In the genomic region with DNA sequence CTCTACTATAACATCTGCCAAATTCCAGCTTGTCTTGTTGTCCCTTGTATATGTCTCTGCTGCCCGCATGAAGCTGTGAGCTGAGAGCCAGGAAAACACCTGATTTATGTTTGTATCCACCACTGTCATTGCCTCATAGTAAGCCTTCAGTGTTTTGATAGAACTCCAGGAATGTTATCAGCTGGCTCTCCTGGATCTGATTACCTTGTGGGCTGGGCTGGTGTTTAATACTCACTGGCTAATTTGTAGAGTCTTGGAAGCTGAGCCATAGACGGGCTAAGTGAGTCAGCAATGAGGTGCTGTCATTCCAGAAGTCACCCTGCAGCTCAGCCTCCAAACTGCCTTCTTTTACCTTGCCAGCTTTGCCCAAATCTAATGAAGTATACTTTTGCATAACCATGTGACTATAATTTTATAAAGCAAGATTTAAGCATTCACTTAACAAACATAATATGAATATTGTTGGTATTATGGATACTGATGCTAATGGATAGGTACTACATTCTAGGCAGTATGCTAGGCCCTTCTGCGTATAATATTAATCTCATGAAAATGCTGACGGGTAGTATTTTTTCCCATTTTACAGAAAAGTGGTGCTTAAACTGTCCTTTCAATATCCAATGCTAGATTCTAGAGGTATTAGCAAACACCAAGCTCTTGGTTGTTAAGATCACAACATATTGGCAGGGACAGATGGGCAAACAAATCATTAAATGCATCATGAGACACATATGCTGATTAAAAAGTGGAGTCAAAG, we compare ENCODE assay signal across 16 cellular contexts.
DNase-seq lines count a peak whose midpoint lies in the region; ATAC-seq, FAIRE-seq and TF ChIP-seq lines count a peak whose summit lies in the region.
"Had no signal": no experiment of that assay in that cellular context is flagged by ENCODE, and none has a peak within 500 bp of the region (broad histone marks: within the 10 kb centered on the region; RNA-seq: fewer than 3 reads in every experiment).

No MANE protein-coding gene starts in this region.

- H3K27me3 Mint-ChIP-seq in astrocyte (ENCODE audit: low read depth, unreplicated experiment) = peaks cover 25% of the 10 kb centered on the region

- H4K20me1 ChIP-seq in IMR-90 (ENCODE audit: insufficient read depth, low read length) (no peaks in the 10 kb centered on the region), astrocyte (ENCODE audit: insufficient read depth, low read length) (no peaks in the 10 kb centered on the region)

- no peak overlapping the region for H3K14ac ChIP-seq in IMR-90 (replicated peaks; ENCODE audit: low read depth, low read length)
- H3K14ac ChIP-seq in neuronal stem cell (ENCODE audit: low read length) = no peak overlapping the region

- dilution Hi-C loops in IMR-90 (cut with HindIII; ENCODE audit: low sequenced_read_pairs, unreplicated experiment) = no loop called here

- no peak overlapping the region for H2AK9ac ChIP-seq in IMR-90 (replicated peaks; ENCODE audit: low read depth, low read length, poor library complexity)

- no peak overlapping the region for H2BK20ac ChIP-seq in IMR-90 (ENCODE audit: low read depth, low read length)

- H3K36me3 ChIP-seq in IMR-90 (ENCODE audit: control insufficient read depth, insufficient read depth, low read length) (no peaks in the 10 kb centered on the region), astrocyte (ENCODE audit: insufficient read depth, low read length) (no peaks in the 10 kb centered on the region), left lung (no peaks in the 10 kb centered on the region), neuronal stem cell (replicated peaks in 1 of 2; ENCODE audit: control insufficient read depth in 2 of 2, insufficient read depth in 2 of 2, low read length in 2 of 2) (no peaks in the 10 kb centered on the region)
- H3K36me3 ChIP-seq: ascending aorta, spleen, thoracic aorta had no signal

- WGBS in IMR-90 (ENCODE audit: extremely low coverage in 2 of 2, insufficient read length in 1 of 2), 2 experiments = no CpG with 5 or more reads among the region's 4 CpGs
- no CpG with 5 or more reads among the region's 4 CpGs for WGBS in neuronal stem cell (ENCODE audit: extremely low coverage in 2 of 2, insufficient read length in 2 of 2, insufficient replicate concordance in 1 of 2), 2 donors

- H2BK12ac ChIP-seq in neuronal stem cell (ENCODE audit: low read length) = no peak overlapping the region

- H3K27me3 ChIP-seq in IMR-90 (ENCODE audit: control insufficient read depth, insufficient read depth, low read length) (peaks cover 17% of the 10 kb centered on the region), astrocyte (ENCODE audit: insufficient read depth, low read length) (no peaks in the 10 kb centered on the region), left lung (no peaks in the 10 kb centered on the region), neuronal stem cell (ENCODE audit: control insufficient read depth in 3 of 3, insufficient read depth in 3 of 3, low read depth in 1 of 3, low read length in 3 of 3) (no peaks in the 10 kb centered on the region)
- H3K27me3 ChIP-seq: ascending aorta had no signal

- no peak for TF ChIP-seq RAD21 in IMR-90 (IDR thresholded peaks at IDR 0.05; ENCODE audit: low read length)

- no peak overlapping the region for H4K91ac ChIP-seq in IMR-90 (ENCODE audit: insufficient read depth, low read depth, low read length)
- no peak overlapping the region for H4K91ac ChIP-seq in neuronal stem cell (ENCODE audit: low read depth, low read length, poor library complexity)

- H2BK5ac ChIP-seq in IMR-90 (ENCODE audit: low read depth, low read length, poor library complexity, severe bottlenecking) = no peak overlapping the region
- no peak overlapping the region for H2BK5ac ChIP-seq in neuronal stem cell (ENCODE audit: low read length)

- in situ Hi-C loops in IMR-90 (cut with MboI; ENCODE audit: low sequenced_read_pairs) = no loop called here

- H3K79me2 ChIP-seq in astrocyte (ENCODE audit: insufficient read depth, low read length) = no peaks in the 10 kb centered on the region

- H3K4me3 ChIP-seq in IMR-90 (ENCODE audit: insufficient read depth, low read depth, low read length) = no peak overlapping the region
- H3K4me3 ChIP-seq in astrocyte (ENCODE audit: insufficient read depth, low read depth, low read length) = no peak overlapping the region
- H3K4me3 ChIP-seq in left lung = no peak overlapping the region
- no peak overlapping the region for H3K4me3 ChIP-seq in neuronal stem cell (ENCODE audit: low read length in 2 of 2)
- H3K4me3 ChIP-seq: ascending aorta, lung, spleen, thoracic aorta had no signal

- ATAC-seq in IMR-90 (ENCODE audit: low read depth) (no peak), left lung (peak; percentile 81), GM18867 (IDR thresholded peaks at IDR 0.05; ENCODE audit: unreplicated experiment) (no peak), GM21723 (IDR thresholded peaks at IDR 0.05; ENCODE audit: unreplicated experiment) (no peak)

- H3K4me1 ChIP-seq in IMR-90 (ENCODE audit: control insufficient read depth, insufficient read depth, low read length) (no peaks in the 10 kb centered on the region), astrocyte (ENCODE audit: insufficient read depth, low read length) (no peaks in the 10 kb centered on the region), left lung (no peaks in the 10 kb centered on the region), neuronal stem cell (ENCODE audit: control insufficient read depth in 2 of 2, insufficient read depth in 1 of 2, low read depth in 1 of 2, low read length in 2 of 2) (peaks cover 0 to 4% of the 10 kb centered on the region in 2 donors)
- H3K4me1 ChIP-seq: ascending aorta had no signal

- H2AK5ac ChIP-seq in IMR-90 (ENCODE audit: low read depth, low read length) (no peak overlapping the region), neuronal stem cell (ENCODE audit: low read depth, low read length) (no peak overlapping the region)

- TF ChIP-seq POLR2A in IMR-90 (IDR thresholded peaks at IDR 0.05; ENCODE audit: low read depth, low read length) = no peak

- H3K79me1 ChIP-seq in IMR-90 (ENCODE audit: low read depth in 1 of 2, low read length in 2 of 2) = no peaks in the 10 kb centered on the region
- H3K79me1 ChIP-seq in neuronal stem cell (ENCODE audit: low read depth, low read length) = no peaks in the 10 kb centered on the region

- no peak overlapping the region for H3K4ac ChIP-seq in IMR-90 (ENCODE audit: low read depth, low read length)
- H3K4ac ChIP-seq in neuronal stem cell (ENCODE audit: low read length) = no peak overlapping the region

- DNase-seq in A172 (ENCODE audit: low spot score) = peak; percentile 87
- peak; percentile 6 for DNase-seq in IMR-90
- peak; percentile 50 for DNase-seq in astrocyte (ENCODE audit: low read depth)
- no peak for DNase-seq in left lung
- no peak for DNase-seq in effector CD4-positive, alpha-beta T cell
- DNase-seq in neuronal stem cell (ENCODE audit: low spot score) = no peak
- DNase-seq: activated CD4-positive, alpha-beta T cell treated with anti-CD3 and anti-CD28 coated beads for 48 hours; COR-L47; spleen had no signal

- no peaks in the 10 kb centered on the region for H3K9me3 Mint-ChIP-seq in astrocyte (ENCODE audit: unreplicated experiment)
- H3K9me3 Mint-ChIP-seq: neural crest cell; T-helper 1 cell treated with Interleukin-12 subunit alpha and Interleukin-12 subunit beta and Interleukin-4 antibody, amounts not matched to agents 30 μg/mL and 1 μg/mL, for 36 hours had no signal

- POLR2A ChIA-PET in IMR-90 (lab: Charles Lee; ENCODE audit: unreplicated experiment) = no interaction called here

- H4K8ac ChIP-seq in IMR-90 (ENCODE audit: low read depth in 2 of 2, low read length in 2 of 2) (no peak overlapping the region), neuronal stem cell (ENCODE audit: low read depth, low read length) (no peak overlapping the region)

- H3K9ac ChIP-seq in IMR-90 (ENCODE audit: low read depth, low read length) (no peak overlapping the region), astrocyte (ENCODE audit: low read length) (no peak overlapping the region), neuronal stem cell (ENCODE audit: low read depth, low read length, poor library complexity) (no peak overlapping the region)

- TF ChIP-seq CTCF in IMR-90 (conservative IDR thresholded peaks at IDR 0.05; ENCODE audit: low read depth, low read length) = no peak
- TF ChIP-seq CTCF in astrocyte (IDR thresholded peaks at IDR 0.05; ENCODE audit: insufficient read depth, low read depth, low read length) = no peak
- TF ChIP-seq CTCF in left lung (IDR thresholded peaks at IDR 0.05) = no peak

- CTCF ChIA-PET in IMR-90 (lab: Yijun Ruan, JAX) = no interaction called here

- peaks cover 3% of the 10 kb centered on the region for H3K4me1 Mint-ChIP-seq in astrocyte (ENCODE audit: low read depth, unreplicated experiment)
- H3K4me1 Mint-ChIP-seq: neural crest cell had no signal

- H2BK15ac ChIP-seq in IMR-90 (ENCODE audit: low read depth, low read length) = no peak overlapping the region
- H2BK15ac ChIP-seq in neuronal stem cell (ENCODE audit: low read length) = no peak overlapping the region

- no peak overlapping the region for H3K27ac Mint-ChIP-seq in astrocyte (ENCODE audit: unreplicated experiment)
- H3K27ac Mint-ChIP-seq: T-helper 1 cell treated with Interleukin-12 subunit alpha and Interleukin-12 subunit beta and Interleukin-4 antibody, amounts not matched to agents 30 μg/mL and 1 μg/mL, for 36 hours had no signal

- H3K9me3 ChIP-seq in IMR-90 (ENCODE audit: control insufficient read depth, insufficient read depth, low read length) (no peaks in the 10 kb centered on the region), astrocyte (ENCODE audit: insufficient read depth, low read depth, low read length) (no peaks in the 10 kb centered on the region), left lung (no peaks in the 10 kb centered on the region), neuronal stem cell (replicated peaks in 1 of 2; ENCODE audit: control insufficient read depth in 2 of 2, insufficient read depth in 1 of 2, low read depth in 1 of 2, low read length in 2 of 2) (no peaks in the 10 kb centered on the region)
- H3K9me3 ChIP-seq: ascending aorta, spleen, thoracic aorta had no signal

- H4K5ac ChIP-seq in IMR-90 (ENCODE audit: low read depth, low read length) = no peak overlapping the region

- H3K27ac ChIP-seq in IMR-90 (ENCODE audit: insufficient read depth, low read length) (no peak overlapping the region), astrocyte (ENCODE audit: low read depth, low read length) (no peak overlapping the region), left lung (no peak overlapping the region), neuronal stem cell (replicated peaks; ENCODE audit: low read length) (no peak overlapping the region)
- H3K27ac ChIP-seq: ascending aorta, spleen, thoracic aorta had no signal

- BruUV-seq in IMR-90 (replicated peaks; lab: Mats Ljungman, UMichigan) = no TSS peak

- H3K9me1 ChIP-seq in IMR-90 (ENCODE audit: insufficient read depth, low read length) = no peaks in the 10 kb centered on the region

- H2BK120ac ChIP-seq in IMR-90 (ENCODE audit: low read depth, low read length) (no peak overlapping the region), neuronal stem cell (ENCODE audit: low read depth, low read length) (no peak overlapping the region)

- H3K4me2 ChIP-seq in IMR-90 (ENCODE audit: low read depth, low read length) (no peak overlapping the region), astrocyte (ENCODE audit: low read length) (no peak overlapping the region), neuronal stem cell (ENCODE audit: insufficient read depth, low read length, poor library complexity, severe bottlenecking) (no peak overlapping the region)

- H2AFZ ChIP-seq in IMR-90 (replicated peaks; ENCODE audit: low read length, poor library complexity) (no peak overlapping the region), astrocyte (ENCODE audit: low read depth, low read length) (no peak overlapping the region), neuronal stem cell (ENCODE audit: low read length) (no peak overlapping the region)

- intact Hi-C loops in IMR-90 (cut with micrococcal nuclease) (no loop called here), left lung (cut with DNase I) (no loop called here)

- H3K18ac ChIP-seq in IMR-90 (ENCODE audit: low read depth, low read length) (no peak overlapping the region), neuronal stem cell (ENCODE audit: low read length) (no peak overlapping the region)

- H3K4me3 Mint-ChIP-seq in astrocyte (ENCODE audit: unreplicated experiment) = no peak overlapping the region
- H3K4me3 Mint-ChIP-seq: neural crest cell; T-helper 1 cell treated with Interleukin-12 subunit alpha and Interleukin-12 subunit beta and Interleukin-4 antibody, amounts not matched to agents 30 μg/mL and 1 μg/mL, for 36 hours had no signal

- peak; percentile 17 for FAIRE-seq in astrocyte (lab: Jason Lieb, UNC)

- no peaks in the 10 kb centered on the region for H3K36me3 Mint-ChIP-seq in astrocyte (ENCODE audit: low read depth, unreplicated experiment)

- H3K23ac ChIP-seq in IMR-90 (ENCODE audit: low read depth, low read length) (no peak overlapping the region), neuronal stem cell (ENCODE audit: low read depth, low read length, poor library complexity) (no peak overlapping the region)

- H3K56ac ChIP-seq in IMR-90 (ENCODE audit: extremely low read depth, insufficient read depth, low read length) = no peak overlapping the region

Comparison
In these comparisons a context has a peak if more than half of its experiments do, and no peak if none do; other contexts are left out.
1. DNase-seq: peak in A172 (single experiment), IMR-90 (single experiment) and astrocyte (single experiment); none in left lung (0 of 2), effector CD4-positive, alpha-beta T cell (single experiment) and neuronal stem cell (single experiment).